1 cellular context compared by ENCODE assay signal in the genomic region with DNA sequence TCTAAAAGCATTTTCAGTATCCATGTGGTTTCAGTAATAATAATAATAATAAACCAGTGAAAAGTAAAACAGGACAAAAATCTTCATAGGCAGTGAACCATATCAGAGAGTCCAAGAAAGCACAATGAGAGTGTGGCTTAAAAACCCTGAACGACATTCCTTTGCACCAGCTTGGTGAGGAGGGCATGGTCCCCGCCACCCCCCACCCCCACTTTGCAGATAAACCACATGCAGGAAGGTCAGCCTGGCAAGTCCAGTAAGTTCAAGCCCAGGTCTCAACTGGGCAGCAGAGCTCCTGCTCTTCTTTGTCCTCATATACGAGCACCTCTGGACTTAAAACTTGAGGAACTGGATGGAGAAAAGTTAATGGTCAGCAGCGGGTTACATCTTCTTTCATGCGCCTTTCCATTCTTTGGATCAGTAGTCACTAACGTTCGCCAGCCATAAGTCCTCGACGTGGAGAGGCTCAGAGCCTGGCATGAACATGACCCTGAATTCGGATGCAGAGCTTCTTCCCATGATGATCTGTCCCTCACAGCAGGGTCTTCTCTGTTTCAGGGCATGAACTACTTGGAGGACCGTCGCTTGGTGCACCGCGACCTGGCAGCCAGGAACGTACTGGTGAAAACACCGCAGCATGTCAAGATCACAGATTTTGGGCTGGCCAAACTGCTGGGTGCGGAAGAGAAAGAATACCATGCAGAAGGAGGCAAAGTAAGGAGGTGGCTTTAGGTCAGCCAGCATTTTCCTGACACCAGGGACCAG.
TF ChIP-seq lines count a peak whose summit lies in the region.

No MANE protein-coding gene starts in this region.

TF ChIP-seq in H1, 55 proteins besides CTCF, POLR2A, EP300 and RAD21:
- TF ChIP-seq RXRA (IDR thresholded peaks at IDR 0.05; ENCODE audit: insufficient read depth, low read depth, low read length) = no peak
- TF ChIP-seq NANOG (IDR thresholded peaks at IDR 0.05; ENCODE audit: insufficient read depth, low read depth, low read length, poor library complexity, severe bottlenecking) = no peak
- no peak for TF ChIP-seq POU5F1 (IDR thresholded peaks at IDR 0.05; ENCODE audit: low read depth, low read length)
- TF ChIP-seq CTBP2 (IDR thresholded peaks at IDR 0.05; ENCODE audit: borderline replicate concordance, insufficient read depth, insufficient read length, low read length) = no peak
- TF ChIP-seq SAP30 (IDR thresholded peaks at IDR 0.05; ENCODE audit: insufficient read depth, insufficient replicate concordance, low read length) = no peak
- no peak for TF ChIP-seq RFX5 (IDR thresholded peaks at IDR 0.05; ENCODE audit: borderline replicate concordance, low read depth, low read length)
- no peak for TF ChIP-seq JUND (IDR thresholded peaks at IDR 0.05; ENCODE audit: low read length)
- TF ChIP-seq PHF8 (conservative IDR thresholded peaks at IDR 0.05; ENCODE audit: low read depth, low read length) = no peak
- no peak for TF ChIP-seq JUN (IDR thresholded peaks at IDR 0.05; ENCODE audit: low read depth, low read length)
- no peak for TF ChIP-seq ZNF274 (IDR thresholded peaks at IDR 0.05; ENCODE audit: borderline replicate concordance, extremely low read depth, low read length)
- no peak for TF ChIP-seq CEBPB (IDR thresholded peaks at IDR 0.05; ENCODE audit: low read depth, low read length)
- no peak for TF ChIP-seq TBP (IDR thresholded peaks at IDR 0.05; ENCODE audit: low read depth, low read length)
- TF ChIP-seq KDM5A (IDR thresholded peaks at IDR 0.05; ENCODE audit: low read length) = no peak
- TF ChIP-seq, protein P1, sequence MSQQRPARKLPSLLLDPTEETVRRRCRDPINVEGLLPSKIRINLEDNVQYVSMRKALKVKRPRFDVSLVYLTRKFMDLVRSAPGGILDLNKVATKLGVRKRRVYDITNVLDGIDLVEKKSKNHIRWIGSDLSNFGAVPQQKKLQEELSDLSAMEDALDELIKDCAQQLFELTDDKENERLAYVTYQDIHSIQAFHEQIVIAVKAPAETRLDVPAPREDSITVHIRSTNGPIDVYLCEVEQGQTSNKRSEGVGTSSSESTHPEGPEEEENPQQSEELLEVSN (IDR thresholded peaks at IDR 0.05) = no peak
TF ChIP-seq in H1: peak in this region for 0.
